ENCODE assay signal across 8 cellular contexts in genomic region chrX:20861113-20861512, GRCh38.
"Had no signal": no experiment of that assay in that cellular context is flagged by ENCODE, and none has a peak within 500 bp of the region (broad histone marks: within the 10 kb centered on the region; RNA-seq: fewer than 3 reads in every experiment).

No MANE protein-coding gene starts in this region.

- H3K4me3 ChIP-seq: GM12878 had no signal

- ATAC-seq: GM12878 had no signal

- FAIRE-seq: G401.6, GM12878, GM12891, GM12892, GM18507, GM19239 had no signal

- DNase-seq: GDM1, GF-D8 had no signal
